In the genomic region with DNA sequence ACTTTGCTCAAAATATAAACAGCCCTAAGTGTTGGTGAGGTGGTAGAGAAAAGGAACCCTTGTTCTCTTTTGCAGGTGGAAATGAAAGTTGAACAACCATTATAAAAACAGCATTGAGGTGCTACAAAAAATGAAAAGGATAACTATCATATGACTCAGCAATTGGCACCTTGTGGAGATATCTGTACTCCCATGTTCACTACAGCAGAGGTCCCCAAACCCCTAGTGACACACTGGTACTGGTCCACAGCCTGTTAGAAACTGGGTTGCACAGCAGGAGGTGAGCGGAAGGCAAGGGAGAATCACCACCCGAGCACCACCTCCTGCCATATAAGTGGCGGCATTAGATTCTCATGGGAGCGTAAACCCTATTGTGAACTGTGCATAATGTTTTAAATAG, we compare ENCODE assay signal across 20 cellular contexts.
"Had no signal": no experiment of that assay in that cellular context is flagged by ENCODE, and none has a peak within 500 bp of the region (broad histone marks: within the 10 kb centered on the region; RNA-seq: fewer than 3 reads in every experiment).

No MANE protein-coding gene starts in this region.

- FAIRE-seq: astrocyte, endothelial cell of umbilical vein had no signal

- H3K27me3 ChIP-seq: adrenal gland, cardiac muscle cell, tibial nerve, vagina had no signal

- H3K4me1 ChIP-seq: adrenal gland, tibial nerve, vagina had no signal

- H3K9me3 Mint-ChIP-seq: activated naive CD4-positive, alpha-beta T cell treated with anti-CD3 and anti-CD28 coated beads, Interleukin-2, amount 50 U/mL, for 72 hours; stimulated activated naive CD8-positive, alpha-beta T cell treated with anti-CD3 and anti-CD28 coated beads, Interleukin-15, Interleukin-2, amounts not matched to agents 100 ng/mL and 50 ng/mL, for 24 hours had no signal

- H3K27ac Mint-ChIP-seq: activated naive CD4-positive, alpha-beta T cell treated with anti-CD3 and anti-CD28 coated beads, Interleukin-2, amount 50 U/mL, for 72 hours; stimulated activated naive CD8-positive, alpha-beta T cell treated with anti-CD3 and anti-CD28 coated beads, Interleukin-15, Interleukin-2, amounts not matched to agents 100 ng/mL and 50 ng/mL, for 24 hours had no signal

- ATAC-seq: left lobe of liver had no signal

- H3K27me3 Mint-ChIP-seq: stimulated activated naive CD8-positive, alpha-beta T cell treated with anti-CD3 and anti-CD28 coated beads, Interleukin-15, Interleukin-2, amounts not matched to agents 100 ng/mL and 50 ng/mL, for 24 hours had no signal

- H3K4me3 ChIP-seq: adrenal gland, cardiac muscle cell, tibial nerve, vagina had no signal

- H3K36me3 Mint-ChIP-seq: activated naive CD4-positive, alpha-beta T cell treated with anti-CD3 and anti-CD28 coated beads, Interleukin-2, amount 50 U/mL, for 72 hours had no signal

- DNase-seq: activated CD4-positive, alpha-beta T cell treated with anti-CD3 and anti-CD28 coated beads for 1 hour; activated CD4-positive, alpha-beta T cell treated with anti-CD3 and anti-CD28 coated beads, Interleukin-2, amount 50 U/mL, for 48 hours; activated gamma-delta T cell; adrenal gland; dermis blood vessel endothelial cell; effector memory CD4-positive, alpha-beta T cell; foreskin fibroblast; hypothalamus; islet precursor cell; occipital lobe; T-helper 2 cell had no signal

- H3K9me3 ChIP-seq: adrenal gland, tibial nerve, vagina had no signal

- H3K36me3 ChIP-seq: adrenal gland, cardiac muscle cell, tibial nerve, vagina had no signal

- H3K27ac ChIP-seq: adrenal gland, cardiac muscle cell, tibial nerve, vagina, VCaP had no signal

- H3K4me3 Mint-ChIP-seq: stimulated activated naive CD8-positive, alpha-beta T cell treated with anti-CD3 and anti-CD28 coated beads, Interleukin-15, Interleukin-2, amounts not matched to agents 100 ng/mL and 50 ng/mL, for 24 hours had no signal
